In genomic region chr14:67575684-67576083, GRCh38 we compare ENCODE assay signal across 20 cellular contexts. TPM values are rescaled to one million over a fixed set of nuclear protein-coding genes. Genes with fewer than 3 reads are reported as not detected.
DNase-seq lines count a peak whose midpoint lies in the region; ATAC-seq and TF ChIP-seq lines count a peak whose summit lies in the region.
"Had no signal": no experiment of that assay in that cellular context is flagged by ENCODE, and none has a peak within 500 bp of the region (broad histone marks: within the 10 kb centered on the region; RNA-seq: fewer than 3 reads in every experiment).

No MANE protein-coding gene starts in this region.

- no peak overlapping the region for H3K4me3 Mint-ChIP-seq in chondrocyte (ENCODE audit: unreplicated experiment)
- H3K4me3 Mint-ChIP-seq in naive thymus-derived CD4-positive, alpha-beta T cell: no peak overlapping the region
- H3K4me3 Mint-ChIP-seq in activated CD8-positive, alpha-beta T cell treated with anti-CD3 and anti-CD28 coated beads, Interleukin-2, amount 10 ng/mL, durations not matched to agents 7 days and 5 days: no peak overlapping the region

- peaks cover 5% of the 10 kb centered on the region for H3K27me3 Mint-ChIP-seq in chondrocyte (ENCODE audit: low read depth)
- peaks cover 0 to 9% (median 5%) of the 10 kb centered on the region in 5 donors for H3K27me3 Mint-ChIP-seq in naive thymus-derived CD4-positive, alpha-beta T cell
- H3K27me3 Mint-ChIP-seq in activated CD8-positive, alpha-beta T cell treated with anti-CD3 and anti-CD28 coated beads, Interleukin-2, amount 10 ng/mL, durations not matched to agents 7 days and 5 days (ENCODE audit: low read depth): no peaks in the 10 kb centered on the region

- H3K36me3 ChIP-seq in naive thymus-derived CD4-positive, alpha-beta T cell (ENCODE audit: control insufficient read depth in 2 of 3, insufficient read depth in 3 of 3, low read length in 3 of 3): no peaks in the 10 kb centered on the region

- TF ChIP-seq CTCF in chondrocyte (IDR thresholded peaks at IDR 0.05): no peak

- CTCF ChIA-PET in naive thymus-derived CD4-positive, alpha-beta T cell (lab: Charles Lee): interaction anchor here (1.1 to 1.3 kb wide), 2 partner anchors 94 to 149 kb away, joined by 3 to 8 read pairs; no protein-coding TSS in a partner anchor
- CTCF ChIA-PET in activated CD8-positive, alpha-beta T cell treated with anti-CD3 and anti-CD28 coated beads, Interleukin-2, amount 10 ng/mL, durations not matched to agents 7 days and 5 days (lab: Charles Lee): interaction anchor here (1.3 to 1.9 kb wide), 2 partner anchors 49 to 148 kb away, joined by 5 read pairs; no protein-coding TSS in a partner anchor

- no peaks in the 10 kb centered on the region for H3K36me3 Mint-ChIP-seq in chondrocyte (ENCODE audit: low read depth)
- no peaks in the 10 kb centered on the region for H3K36me3 Mint-ChIP-seq in naive thymus-derived CD4-positive, alpha-beta T cell
- no peaks in the 10 kb centered on the region for H3K36me3 Mint-ChIP-seq in activated CD8-positive, alpha-beta T cell treated with anti-CD3 and anti-CD28 coated beads, Interleukin-2, amount 10 ng/mL, durations not matched to agents 7 days and 5 days (ENCODE audit: low read depth)

- DNase-seq in ELR (ENCODE audit: low read depth) (peak; percentile 62), NOMO-1 treated with DMSO at 0.1 percent for 48 hours (lab: John Stamatoyannopoulos, UW; ENCODE audit: unreplicated experiment) (peak; percentile 30), chondrocyte (ENCODE audit: low spot score) (peak; percentile 65)
- DNase-seq in naive thymus-derived CD4-positive, alpha-beta T cell: no peak
- DNase-seq in stimulated activated CD4-positive, alpha-beta T cell treated with anti-CD3 and anti-CD28 coated beads, Interleukin-12 subunit alpha, Interleukin-12 subunit beta, amount 100 ng/mL, for 4 hours: no peak
- DNase-seq in activated CD8-positive, alpha-beta T cell treated with anti-CD3 and anti-CD28 coated beads, Interleukin-2, amount 10 ng/mL, durations not matched to agents 7 days and 5 days: no peak
- DNase-seq: activated CD4-positive, alpha-beta T cell treated with anti-CD3 and anti-CD28 coated beads for 1 hour; activated gamma-delta T cell treated with Interleukin-2 at 50 U/mL for 16 hours; foreskin melanocyte; GOT3; KG1; NCI-H1417; SHP77 treated with DMSO at 0.1 percent for 48 hours; stimulated activated CD4-positive, alpha-beta T cell treated with anti-CD3 and anti-CD28 coated beads, Interleukin-4, amount 100 ng/mL, for 24 hours; stimulated activated CD8-positive, alpha-beta memory T cell treated with anti-CD3 and anti-CD28 coated beads, Interleukin-4, amount 100 ng/mL, for 48 hours; T-helper 2 cell had no signal

- no peaks in the 10 kb centered on the region for H3K4me1 ChIP-seq in naive thymus-derived CD4-positive, alpha-beta T cell (ENCODE audit: control insufficient read depth in 2 of 2, insufficient read depth in 2 of 2, low read length in 2 of 2)
- H3K4me1 ChIP-seq: suprapubic skin had no signal

- peak; percentile 46 for ATAC-seq in naive thymus-derived CD4-positive, alpha-beta T cell
- ATAC-seq in HG02571 (IDR thresholded peaks at IDR 0.05; ENCODE audit: unreplicated experiment) (no peak), GM19023 (IDR thresholded peaks at IDR 0.05; ENCODE audit: unreplicated experiment) (no peak)
- no peak for ATAC-seq in activated CD8-positive, alpha-beta T cell treated with anti-CD3 and anti-CD28 coated beads, Interleukin-2, amount 10 ng/mL, durations not matched to agents 7 days and 5 days

- H3K9me3 ChIP-seq in naive thymus-derived CD4-positive, alpha-beta T cell (ENCODE audit: control insufficient read depth in 2 of 3, low read length in 3 of 3): no peaks in the 10 kb centered on the region
- H3K9me3 ChIP-seq: suprapubic skin had no signal

- no peaks in the 10 kb centered on the region for H3K27me3 ChIP-seq in naive thymus-derived CD4-positive, alpha-beta T cell (ENCODE audit: control insufficient read depth in 2 of 2, insufficient read depth in 2 of 2, low read length in 2 of 2)
- H3K27me3 ChIP-seq: suprapubic skin had no signal

- H3K9me3 Mint-ChIP-seq in chondrocyte (ENCODE audit: low read depth): no peaks in the 10 kb centered on the region
- no peaks in the 10 kb centered on the region for H3K9me3 Mint-ChIP-seq in naive thymus-derived CD4-positive, alpha-beta T cell
- no peaks in the 10 kb centered on the region for H3K9me3 Mint-ChIP-seq in activated CD8-positive, alpha-beta T cell treated with anti-CD3 and anti-CD28 coated beads, Interleukin-2, amount 10 ng/mL, durations not matched to agents 7 days and 5 days (ENCODE audit: insufficient read depth)

- H3K4me3 ChIP-seq in naive thymus-derived CD4-positive, alpha-beta T cell (ENCODE audit: low read length): no peak overlapping the region
- H3K4me3 ChIP-seq: suprapubic skin had no signal

- POLR2A ChIA-PET in naive thymus-derived CD4-positive, alpha-beta T cell (lab: Charles Lee): no interaction called here
- POLR2A ChIA-PET in activated CD8-positive, alpha-beta T cell treated with anti-CD3 and anti-CD28 coated beads, Interleukin-2, amount 10 ng/mL, durations not matched to agents 7 days and 5 days (lab: Charles Lee): interaction anchor here (0.9 kb wide), 1 partner anchor 24 kb away, joined by 3 read pairs; the partner anchor contains the start of gene PIGH

- no peaks in the 10 kb centered on the region for H3K4me1 Mint-ChIP-seq in chondrocyte (ENCODE audit: low read depth)
- peaks cover 0 to 4% (median 0%) of the 10 kb centered on the region in 7 donors for H3K4me1 Mint-ChIP-seq in naive thymus-derived CD4-positive, alpha-beta T cell
- no peaks in the 10 kb centered on the region for H3K4me1 Mint-ChIP-seq in activated CD8-positive, alpha-beta T cell treated with anti-CD3 and anti-CD28 coated beads, Interleukin-2, amount 10 ng/mL, durations not matched to agents 7 days and 5 days (ENCODE audit: low read depth)

- no peak overlapping the region for H3K27ac ChIP-seq in naive thymus-derived CD4-positive, alpha-beta T cell (ENCODE audit: low read depth, low read length)
- H3K27ac ChIP-seq: HL-60, suprapubic skin had no signal

- intact Hi-C loops in naive thymus-derived CD4-positive, alpha-beta T cell (cut with micrococcal nuclease): no loop called here

- no peak overlapping the region for H3K27ac Mint-ChIP-seq in chondrocyte (ENCODE audit: unreplicated experiment)
- no peak overlapping the region for H3K27ac Mint-ChIP-seq in naive thymus-derived CD4-positive, alpha-beta T cell
- no peak overlapping the region for H3K27ac Mint-ChIP-seq in activated CD8-positive, alpha-beta T cell treated with anti-CD3 and anti-CD28 coated beads, Interleukin-2, amount 10 ng/mL, durations not matched to agents 7 days and 5 days

RNA-seq across cellular contexts. Expression of gene PIGH, which starts 24.4 kb away (rescaled TPM):
- total RNA-seq in chondrocyte: 16.3 to 19.0 TPM (median 16.9 TPM) in 3 replicates
- 10 to 100 TPM; 14.3 to 42.1 (median 34.5) TPM for total RNA-seq in naive thymus-derived CD4-positive, alpha-beta T cell
- polyA plus RNA-seq in naive thymus-derived CD4-positive, alpha-beta T cell: 10 to 100 TPM; 31.2 to 31.7 TPM
- total RNA-seq in activated CD8-positive, alpha-beta T cell treated with anti-CD3 and anti-CD28 coated beads, Interleukin-2, amount 10 ng/mL, durations not matched to agents 7 days and 5 days: 10 to 100 TPM; 14.8 to 17.5 TPM

RNA-seq across cellular contexts. Expression of gene PLEKHH1, which starts 42.6 kb away (rescaled TPM):
- total RNA-seq in chondrocyte: 0.65 to 2.8 TPM (median 1.1 TPM) in 3 replicates
- total RNA-seq in naive thymus-derived CD4-positive, alpha-beta T cell: 1 to 10 TPM in 1 of 5 experiments, under 1 TPM in 4; 0.22 to 1.4 (median 0.32) TPM
- not detected for polyA plus RNA-seq in naive thymus-derived CD4-positive, alpha-beta T cell
- under 1 TPM; 0.42 to 0.99 TPM for total RNA-seq in activated CD8-positive, alpha-beta T cell treated with anti-CD3 and anti-CD28 coated beads, Interleukin-2, amount 10 ng/mL, durations not matched to agents 7 days and 5 days

RNA-seq across cellular contexts. Expression of gene ARG2, which starts 44.0 kb away (rescaled TPM):
- total RNA-seq in chondrocyte: 2.8 to 11.1 TPM (median 10.9 TPM) in 3 replicates
- 1 to 10 TPM in 3 of 5 experiments, under 1 TPM in 2; 0.46 to 5.1 (median 3.2) TPM for total RNA-seq in naive thymus-derived CD4-positive, alpha-beta T cell
- under 1 TPM; 0.36 to 0.56 TPM for polyA plus RNA-seq in naive thymus-derived CD4-positive, alpha-beta T cell
- 1 to 10 TPM; 1.6 to 2.3 TPM for total RNA-seq in activated CD8-positive, alpha-beta T cell treated with anti-CD3 and anti-CD28 coated beads, Interleukin-2, amount 10 ng/mL, durations not matched to agents 7 days and 5 days

Comparison
In these comparisons a context has a peak if more than half of its experiments do, and no peak if none do; other contexts are left out.
1. DNase-seq: peak in ELR (single experiment), NOMO-1 treated with DMSO at 0.1 percent for 48 hours (single experiment) and chondrocyte (single experiment); none in naive thymus-derived CD4-positive, alpha-beta T cell (0 of 9), stimulated activated CD4-positive, alpha-beta T cell treated with anti-CD3 and anti-CD28 coated beads, Interleukin-12 subunit alpha, Interleukin-12 subunit beta, amount 100 ng/mL, for 4 hours (single experiment) and activated CD8-positive, alpha-beta T cell treated with anti-CD3 and anti-CD28 coated beads, Interleukin-2, amount 10 ng/mL, durations not matched to agents 7 days and 5 days (single experiment).